Comparison of ENCODE assay signal across 8 cellular contexts in genomic region chr17:80509311-80509710, GRCh38.
"Had no signal": no experiment of that assay in that cellular context is flagged by ENCODE, and none has a peak within 500 bp of the region (broad histone marks: within the 10 kb centered on the region; RNA-seq: fewer than 3 reads in every experiment).

No MANE protein-coding gene starts in this region.

- H2AFZ ChIP-seq: GM23338 had no signal

- ATAC-seq: GM23338 had no signal

- H3K4me3 Mint-ChIP-seq: GM23338, H9, HFFc6 had no signal

- H3K4me3 ChIP-seq: GM23338 had no signal

- FAIRE-seq: H1, H54 had no signal

- H3K27ac ChIP-seq: HL-60 had no signal

- H3K4me1 Mint-ChIP-seq: GM23338 had no signal

- H3K4me2 ChIP-seq: GM23338 had no signal

- H3K9me3 Mint-ChIP-seq: GM23338, H9, HFFc6 had no signal

- H3K27ac Mint-ChIP-seq: GM23338, H9, HFFc6 had no signal

- DNase-seq: H9, HCEC 1CT, HFFc6, IMR-90 had no signal
